Comparison of ENCODE assay signal across 23 cellular contexts in the genomic region with DNA sequence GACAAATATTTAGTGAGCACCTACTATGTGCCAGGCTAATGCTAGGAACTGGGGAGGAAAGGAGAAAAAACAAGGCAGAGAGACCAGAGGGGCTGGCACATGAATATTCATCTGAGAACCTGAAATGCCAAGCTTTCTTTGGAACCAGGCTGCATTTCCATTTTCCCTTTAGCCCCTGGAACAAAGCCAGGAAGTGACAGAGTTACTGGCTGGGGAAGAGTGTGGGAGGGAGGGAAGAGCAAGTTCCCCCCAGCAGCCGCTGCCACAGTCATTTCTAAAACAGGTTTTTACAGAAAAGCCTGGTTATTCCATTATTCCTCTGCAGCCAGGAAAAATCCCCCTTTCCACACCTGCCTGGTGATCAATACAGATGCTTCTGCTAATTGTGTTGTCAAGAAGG.
DNase-seq lines count a peak whose midpoint lies in the region; ATAC-seq lines count a peak whose summit lies in the region.
"Had no signal": no experiment of that assay in that cellular context is flagged by ENCODE, and none has a peak within 500 bp of the region (broad histone marks: within the 10 kb centered on the region; RNA-seq: fewer than 3 reads in every experiment).

No MANE protein-coding gene starts in this region.

- DNase-seq in EL: peak; percentile 6
- DNase-seq in NCI-H69 (lab: John Stamatoyannopoulos, UW): peak; percentile 31
- peak; percentile 24 for DNase-seq in fibroblast of gingiva (ENCODE audit: low read depth)
- peak; percentile 61 for DNase-seq in midbrain (lab: John Stamatoyannopoulos, UW)
- DNase-seq in NAMALWA (ENCODE audit: low spot score): no peak
- DNase-seq: activated CD4-positive, alpha-beta T cell treated with anti-CD3 and anti-CD28 coated beads, Interleukin-2, amount 50 U/mL, for 4 hours; activated CD4-positive, CD25-positive, alpha-beta regulatory T cell; activated CD8-positive, alpha-beta memory T cell treated with anti-CD3 and anti-CD28 coated beads, Interleukin-2, amount 50 U/mL, for 4 hours; activated naive CD4-positive, alpha-beta T cell treated with anti-CD3 and anti-CD28 coated beads, Interleukin-2, amount 50 U/mL, for 16 hours; colonic mucosa; effector memory CD8-positive, alpha-beta T cell; foreskin melanocyte; H7; left ventricle myocardium superior; NCI-H2107; Peyer's patch; retina; SHP77 treated with DMSO at 0.1 percent for 48 hours; small intestine had no signal

- ATAC-seq in GM18873 (IDR thresholded peaks at IDR 0.05; ENCODE audit: low FRiP score, unreplicated experiment): no peak
- ATAC-seq in HG02678 (IDR thresholded peaks at IDR 0.05; ENCODE audit: unreplicated experiment): no peak
- no peak for ATAC-seq in GM18519 (IDR thresholded peaks at IDR 0.05; ENCODE audit: low FRiP score, unreplicated experiment)
- ATAC-seq: activated T-helper 17 cell treated with anti-CD3 and anti-CD28 coated beads, Interleukin-2, amount 50 U/mL, for 72 hours; effector memory CD8-positive, alpha-beta T cell; left ventricle myocardium superior had no signal
